ENCODE assay signal across 22 cellular contexts in genomic region chr15:99098991-99099390, GRCh38. TPM values are rescaled to one million over a fixed set of nuclear protein-coding genes. Genes with fewer than 3 reads are reported as not detected.
DNase-seq lines count a peak whose midpoint lies in the region; ATAC-seq and TF ChIP-seq lines count a peak whose summit lies in the region.
"Had no signal": no experiment of that assay in that cellular context is flagged by ENCODE, and none has a peak within 500 bp of the region (broad histone marks: within the 10 kb centered on the region; RNA-seq: fewer than 3 reads in every experiment).

No MANE protein-coding gene starts in this region.

- WGBS in esophagus squamous epithelium, 2 donors: 65 to 96% methylated on average over 4 to 5 of the region's 6 CpGs
- WGBS in thyroid gland, 2 donors: 72 to 76% methylated on average over 6 of the region's 6 CpGs

- TF ChIP-seq CTCF in esophagus squamous epithelium (IDR thresholded peaks at IDR 0.05) (no peak), PC-3 (conservative IDR thresholded peaks at IDR 0.05; ENCODE audit: low read depth, low read length) (no peak), thyroid gland (IDR thresholded peaks at IDR 0.05) (no peak)

- intact Hi-C loops in esophagus squamous epithelium (cut with DNase I): no loop called here
- intact Hi-C loops in naive thymus-derived CD4-positive, alpha-beta T cell (cut with micrococcal nuclease): no loop called here
- intact Hi-C loops in PC-3 (cut with micrococcal nuclease): no loop called here
- intact Hi-C loops in thyroid gland (cut with DNase I): no loop called here

- TF ChIP-seq POLR2A in esophagus squamous epithelium (IDR thresholded peaks at IDR 0.05): no peak
- no peak for TF ChIP-seq POLR2A in thyroid gland (IDR thresholded peaks at IDR 0.05)

- H3K4me2 ChIP-seq in PC-3 (ENCODE audit: low read length): no peak overlapping the region

- POLR2A ChIA-PET in naive thymus-derived CD4-positive, alpha-beta T cell (lab: Charles Lee): no interaction called here
- POLR2A ChIA-PET in PC-3 (lab: Charles Lee; ENCODE audit: unreplicated experiment): no interaction called here

- no peaks in the 10 kb centered on the region for H3F3A ChIP-seq in PC-3 (ENCODE audit: low read length, unreplicated experiment)

- peaks cover 0 to 2% (median 0%) of the 10 kb centered on the region in 11 donors for H3K9me3 Mint-ChIP-seq in naive thymus-derived CD4-positive, alpha-beta T cell
- H3K9me3 Mint-ChIP-seq: CD8-positive, alpha-beta memory T cell; HFFc6 had no signal

- H3K79me2 ChIP-seq in PC-3 (ENCODE audit: low read length): no peaks in the 10 kb centered on the region

- H2AFZ ChIP-seq in PC-3 (ENCODE audit: low read length): no peak overlapping the region
- H2AFZ ChIP-seq: GM23248 had no signal

- H3K36me3 Mint-ChIP-seq in naive thymus-derived CD4-positive, alpha-beta T cell: no peaks in the 10 kb centered on the region
- H3K36me3 Mint-ChIP-seq: CD8-positive, alpha-beta memory T cell had no signal

- peak overlapping the region in 3 of 4 donors; percentile 79 to 80 (median 80) for H3K27ac ChIP-seq in esophagus squamous epithelium
- H3K27ac ChIP-seq in naive thymus-derived CD4-positive, alpha-beta T cell (ENCODE audit: low read depth, low read length): no peak overlapping the region
- H3K27ac ChIP-seq in skeletal muscle tissue (ENCODE audit: low read depth, low read length): peak overlapping the region; percentile 28
- no peak overlapping the region for H3K27ac ChIP-seq in PC-3 (ENCODE audit: low read length)
- no peak overlapping the region for H3K27ac ChIP-seq in thyroid gland
- H3K27ac ChIP-seq: BLaER1 treated with 17β-estradiol and CSF1 and Interleukin-3, amounts not matched to agents 10 nM and 100 nM; GM23248 had no signal

- H3K4me3 ChIP-seq in H7 (ENCODE audit: insufficient read depth, low read depth, low read length) (no peak overlapping the region), esophagus squamous epithelium (peak overlapping the region in 1 of 4 donors; percentile 59), skeletal muscle tissue (ENCODE audit: low read length in 3 of 3) (peak overlapping the region in 1 of 3 donors; percentile 54), PC-3 (ENCODE audit: low read length) (no peak overlapping the region), thyroid gland (replicated peaks in 1 of 3) (no peak overlapping the region)
- H3K4me3 ChIP-seq in naive thymus-derived CD4-positive, alpha-beta T cell (ENCODE audit: low read length): no peak overlapping the region
- H3K4me3 ChIP-seq: BLaER1 treated with 17β-estradiol and CSF1 and Interleukin-3, amounts not matched to agents 10 nM and 100 nM; GM12878; GM23248 had no signal

- DNase-seq in H7 (peak; percentile 6), esophagus squamous epithelium (lab: John Stamatoyannopoulos, UW) (no peak), RPMI8226 (no peak), PC-3 (no peak), thyroid gland (no peak)
- no peak for DNase-seq in naive thymus-derived CD4-positive, alpha-beta T cell
- DNase-seq: 8988T; CD8-positive, alpha-beta memory T cell; COR-L47; DMS 273 treated with DMSO at 0.1 percent for 48 hours; DMS53; DND-41; EL; GM23248; HFFc6; IMR-90 had no signal

- peaks cover 18% of the 10 kb centered on the region for H3K27me3 ChIP-seq in H7 (ENCODE audit: control insufficient read depth, insufficient read depth, low read length)
- H3K27me3 ChIP-seq in esophagus squamous epithelium: peaks cover 0 to 59% (median 0%) of the 10 kb centered on the region in 4 donors
- no peaks in the 10 kb centered on the region for H3K27me3 ChIP-seq in naive thymus-derived CD4-positive, alpha-beta T cell (ENCODE audit: control insufficient read depth in 2 of 2, insufficient read depth in 2 of 2, low read length in 2 of 2)
- peaks cover 0 to 7% (median 2%) of the 10 kb centered on the region in 3 donors for H3K27me3 ChIP-seq in skeletal muscle tissue (ENCODE audit: control insufficient read depth in 3 of 3, insufficient read depth in 3 of 3, low read length in 3 of 3)
- no peaks in the 10 kb centered on the region for H3K27me3 ChIP-seq in PC-3 (ENCODE audit: low read length)
- no peaks in the 10 kb centered on the region for H3K27me3 ChIP-seq in thyroid gland

- H3K4me1 ChIP-seq in esophagus squamous epithelium: peaks cover 4 to 10% (median 6%) of the 10 kb centered on the region in 3 donors
- no peaks in the 10 kb centered on the region for H3K4me1 ChIP-seq in naive thymus-derived CD4-positive, alpha-beta T cell (ENCODE audit: control insufficient read depth in 2 of 2, insufficient read depth in 2 of 2, low read length in 2 of 2)
- peaks cover 11 to 53% (median 22%) of the 10 kb centered on the region in 3 donors for H3K4me1 ChIP-seq in skeletal muscle tissue (ENCODE audit: control insufficient read depth in 3 of 3, insufficient read depth in 3 of 3, low read length in 3 of 3)
- no peaks in the 10 kb centered on the region for H3K4me1 ChIP-seq in PC-3 (ENCODE audit: insufficient read depth, low read length)
- peaks cover 0 to 3% of the 10 kb centered on the region in 2 donors for H3K4me1 ChIP-seq in thyroid gland

- no peak overlapping the region for H3K27ac Mint-ChIP-seq in naive thymus-derived CD4-positive, alpha-beta T cell
- H3K27ac Mint-ChIP-seq: B cell; CD8-positive, alpha-beta memory T cell; HFFc6 had no signal

- H3K9ac ChIP-seq in skeletal muscle tissue (ENCODE audit: low read depth in 1 of 3, low read length in 3 of 3): peak overlapping the region in 2 of 3 donors; percentile 25 to 45
- H3K9ac ChIP-seq in PC-3 (ENCODE audit: low read length): no peak overlapping the region
- H3K9ac ChIP-seq: BLaER1 treated with 17β-estradiol and CSF1 and Interleukin-3, amounts not matched to agents 10 nM and 100 nM; GM23248 had no signal

- H3K9me3 ChIP-seq in esophagus squamous epithelium (no peaks in the 10 kb centered on the region), skeletal muscle tissue (ENCODE audit: control insufficient read depth in 3 of 3, low read length in 3 of 3) (no peaks in the 10 kb centered on the region), PC-3 (ENCODE audit: low read length) (no peaks in the 10 kb centered on the region), thyroid gland (no peaks in the 10 kb centered on the region)
- H3K9me3 ChIP-seq in naive thymus-derived CD4-positive, alpha-beta T cell (ENCODE audit: control insufficient read depth in 2 of 3, low read length in 3 of 3): no peaks in the 10 kb centered on the region
- H3K9me3 ChIP-seq: BLaER1 treated with 17β-estradiol and CSF1 and Interleukin-3, amounts not matched to agents 10 nM and 100 nM had no signal

- H3K9me2 ChIP-seq in PC-3 (replicated peaks; ENCODE audit: low read length): no peaks in the 10 kb centered on the region

- peaks cover 0 to 8% (median 0%) of the 10 kb centered on the region in 7 donors for H3K4me1 Mint-ChIP-seq in naive thymus-derived CD4-positive, alpha-beta T cell

- H3K36me3 ChIP-seq in H7 (replicated peaks; ENCODE audit: control insufficient read depth, insufficient read depth, low read length) (no peaks in the 10 kb centered on the region), esophagus squamous epithelium (no peaks in the 10 kb centered on the region), skeletal muscle tissue (ENCODE audit: control insufficient read depth in 3 of 3, insufficient read depth in 3 of 3, low read length in 3 of 3) (no peaks in the 10 kb centered on the region), PC-3 (ENCODE audit: low read depth, low read length) (no peaks in the 10 kb centered on the region), thyroid gland (no peaks in the 10 kb centered on the region)
- H3K36me3 ChIP-seq in naive thymus-derived CD4-positive, alpha-beta T cell (ENCODE audit: control insufficient read depth in 2 of 3, insufficient read depth in 3 of 3, low read length in 3 of 3): no peaks in the 10 kb centered on the region
- H3K36me3 ChIP-seq: BLaER1 treated with 17β-estradiol and CSF1 and Interleukin-3, amounts not matched to agents 10 nM and 100 nM had no signal

- peak; percentile 26 for ATAC-seq in naive thymus-derived CD4-positive, alpha-beta T cell
- ATAC-seq in GM19455 (IDR thresholded peaks at IDR 0.05; ENCODE audit: unreplicated experiment) (no peak), PC-3 (no peak)
- ATAC-seq: GM12878, HCT116 had no signal

- BruUV-seq in PC-3 (replicated peaks; lab: Mats Ljungman, UMichigan): no TSS peak

- no peaks in the 10 kb centered on the region for H4K20me1 ChIP-seq in PC-3 (ENCODE audit: low read length)

- H3K27me3 Mint-ChIP-seq in naive thymus-derived CD4-positive, alpha-beta T cell: peaks cover 36 to 74% (median 46%) of the 10 kb centered on the region in 5 donors

- no peak overlapping the region for H3K4me3 Mint-ChIP-seq in naive thymus-derived CD4-positive, alpha-beta T cell
- H3K4me3 Mint-ChIP-seq: B cell, HFFc6 had no signal

- CTCF ChIA-PET in naive thymus-derived CD4-positive, alpha-beta T cell (lab: Charles Lee): no interaction called here
- CTCF ChIA-PET in PC-3 (lab: Charles Lee): no interaction called here

RNA-seq across cellular contexts. Expression of gene SYNM, which starts 5.9 kb away (rescaled TPM):
- 2.1 and 2.8 TPM in 2 replicates for total RNA-seq in H7 (2014; rRNA removed; shearing (Covaris generic))
- total RNA-seq in esophagus squamous epithelium (100 to 1,000 TPM in 1 of 4 donors, 10 to 100 TPM in 3; 18.1 to 262 (median 42.0) TPM), skeletal muscle tissue (53.2 TPM), PC-3 (2014; rRNA removed) (9.9 and 15.6 TPM in 2 replicates), thyroid gland (10 to 100 TPM; 14.8 to 24.8 (median 21.5) TPM)
- total RNA-seq in naive thymus-derived CD4-positive, alpha-beta T cell: 1 to 10 TPM in 4 of 5 experiments, under 1 TPM in 1; 0.53 to 6.0 (median 2.2) TPM
- polyA plus RNA-seq in naive thymus-derived CD4-positive, alpha-beta T cell: under 1 TPM; 0.17 to 0.21 TPM

Comparison
In these comparisons a context has a peak if more than half of its experiments do, and no peak if none do; other contexts are left out.
1. H3K27ac ChIP-seq: peak in esophagus squamous epithelium (3 of 4) and skeletal muscle tissue (single experiment); none in naive thymus-derived CD4-positive, alpha-beta T cell (single experiment), PC-3 (single experiment) and thyroid gland (0 of 3).